ENCODE assay signal across 30 cellular contexts in genomic region chrX:24775891-24776290, GRCh38.
A peak's percentile ranks its signal among the peaks of the same experiment; 100 is the strongest.
DNase-seq lines count a peak whose midpoint lies in the region; ATAC-seq, FAIRE-seq and TF ChIP-seq lines count a peak whose summit lies in the region.
"Had no signal": no experiment of that assay in that cellular context is flagged by ENCODE, and none has a peak within 500 bp of the region (broad histone marks: within the 10 kb centered on the region; RNA-seq: fewer than 3 reads in every experiment).

No MANE protein-coding gene starts in this region.

- H3K79me2 ChIP-seq in SU-DHL-6 (ENCODE audit: insufficient read depth, low read length), result peaks cover 4% of the 10 kb centered on the region; the same call in 1 of the 2 replicates

- H3K36me3 ChIP-seq in SU-DHL-6 (ENCODE audit: low read length) (peaks cover 2% of the 10 kb centered on the region), pancreas (no peaks in the 10 kb centered on the region)

- no peak overlapping the region for H2AFZ ChIP-seq in SU-DHL-6 (ENCODE audit: low read depth, low read length, severe bottlenecking)
- H2AFZ ChIP-seq: GM23248 had no signal

- peaks cover 0 to 4% (median 4%) of the 10 kb centered on the region in 3 donors for H3K4me1 ChIP-seq in pancreas

- no peaks in the 10 kb centered on the region for H3K9me3 Mint-ChIP-seq in activated CD4-positive, alpha-beta T cell treated with anti-CD3 and anti-CD28 coated beads for 36 hours (ENCODE audit: low read depth)
- no peaks in the 10 kb centered on the region for H3K9me3 Mint-ChIP-seq in activated T-helper 2 cell treated with anti-CD3 and anti-CD28 coated beads, Interferon-gamma antibody, Interleukin-2, Interleukin-4, amounts not matched to agents 10 μg/mL and 5 μg/mL and 100 μg/mL, durations not matched to agents 14 hours and 24 hours and 36 hours
- H3K9me3 Mint-ChIP-seq: CD4-positive, alpha-beta memory T cell; H9 had no signal

- no peak overlapping the region for H3K4me3 Mint-ChIP-seq in activated CD4-positive, alpha-beta T cell treated with anti-CD3 and anti-CD28 coated beads for 36 hours
- H3K4me3 Mint-ChIP-seq in activated T-helper 2 cell treated with anti-CD3 and anti-CD28 coated beads, Interferon-gamma antibody, Interleukin-2, Interleukin-4, amounts not matched to agents 10 μg/mL and 5 μg/mL and 100 μg/mL, durations not matched to agents 14 hours and 24 hours and 36 hours (ENCODE audit: low read depth), result no peak overlapping the region
- H3K4me3 Mint-ChIP-seq: CD4-positive, alpha-beta memory T cell; H9 had no signal

- POLR2A ChIA-PET in activated CD4-positive, alpha-beta T cell treated with anti-CD3 and anti-CD28 coated beads for 36 hours (lab: Charles Lee), result no interaction called here

- H3K9ac ChIP-seq in SU-DHL-6 (ENCODE audit: low read length), result no peak overlapping the region
- H3K9ac ChIP-seq: GM23248, SK-N-SH had no signal

- FAIRE-seq in HTR-8/SVneo (lab: Jason Lieb, UNC) (peak; percentile 70), pancreas (lab: Jason Lieb, UNC) (no peak)
- FAIRE-seq: A204.1, RCC 7860 had no signal

- H3K9me2 ChIP-seq in SU-DHL-6 (replicated peaks; ENCODE audit: insufficient read depth, low read length), result no peaks in the 10 kb centered on the region
- H3K9me2 ChIP-seq: SK-N-SH had no signal

- H3K9me3 ChIP-seq in SU-DHL-6 (ENCODE audit: insufficient read depth, low read length) (no peaks in the 10 kb centered on the region), pancreas (no peaks in the 10 kb centered on the region)
- H3K9me3 ChIP-seq: SK-N-SH had no signal

- no peak for TF ChIP-seq CTCF in SU-DHL-6 (IDR thresholded peaks at IDR 0.05; ENCODE audit: insufficient read depth, low read length, poor library complexity, severe bottlenecking)
- no peak for TF ChIP-seq CTCF in pancreas (IDR thresholded peaks at IDR 0.05)

- no peaks in the 10 kb centered on the region for H3K27me3 Mint-ChIP-seq in activated CD4-positive, alpha-beta T cell treated with anti-CD3 and anti-CD28 coated beads for 36 hours
- H3K27me3 Mint-ChIP-seq in activated T-helper 2 cell treated with anti-CD3 and anti-CD28 coated beads, Interferon-gamma antibody, Interleukin-2, Interleukin-4, amounts not matched to agents 10 μg/mL and 5 μg/mL and 100 μg/mL, durations not matched to agents 14 hours and 24 hours and 36 hours (ENCODE audit: low read depth), result no peaks in the 10 kb centered on the region
- H3K27me3 Mint-ChIP-seq: CD4-positive, alpha-beta memory T cell had no signal

- H3K4me3 ChIP-seq in SU-DHL-6 (ENCODE audit: insufficient read depth, low read length, poor library complexity, severe bottlenecking) (no peak overlapping the region), pancreas (no peak overlapping the region)
- H3K4me3 ChIP-seq: GM12878, GM23248 had no signal

- intact Hi-C loops in left colon (cut with DNase I, micrococcal nuclease) (no loop called here), pancreas (cut with DNase I) (no loop called here), cardiac septum (cut with DNase I) (no loop called here)
- intact Hi-C loops in activated CD4-positive, alpha-beta T cell treated with anti-CD3 and anti-CD28 coated beads for 36 hours (cut with DNase I, micrococcal nuclease), result no loop called here
- intact Hi-C loops in activated T-helper 2 cell treated with anti-CD3 and anti-CD28 coated beads, Interferon-gamma antibody, Interleukin-2, Interleukin-4, amounts not matched to agents 10 μg/mL and 5 μg/mL and 100 μg/mL, durations not matched to agents 14 hours and 24 hours and 36 hours (cut with micrococcal nuclease), result no loop called here

- DNase-seq in HTR-8/SVneo (ENCODE audit: insufficient read length, low spot score), result no peak
- no peak for DNase-seq in left colon
- DNase-seq in pancreas, result no peak
- no peak for DNase-seq in activated CD4-positive, alpha-beta T cell treated with anti-CD3 and anti-CD28 coated beads for 36 hours
- DNase-seq in cardiac septum (ENCODE audit: low spot score), result no peak
- DNase-seq in activated naive CD4-positive, alpha-beta T cell (lab: John Stamatoyannopoulos, UW), result no peak
- DNase-seq in activated T-helper 2 cell treated with anti-CD3 and anti-CD28 coated beads, Interferon-gamma antibody, Interleukin-2, Interleukin-4, amounts not matched to agents 10 μg/mL and 5 μg/mL and 100 μg/mL, durations not matched to agents 14 hours and 24 hours and 36 hours (ENCODE audit: low spot score), result no peak
- DNase-seq: AML-193; C1 segment of cervical spinal cord; CD4-positive, alpha-beta memory T cell; COR-L47; DMS53; EL; GDM1; GM23248; H9; NCI-H1092; NCI-H1436; NCI-H187; NCI-H2081 treated with DMSO at 0.1 percent for 48 hours; NCI-H2171; NCI-H226; NCI-H510A; NCI-H69; SIG-M5; SK-N-SH had no signal

- peak overlapping the region; percentile 91 for H3K4me2 ChIP-seq in SU-DHL-6 (ENCODE audit: low read depth, low read length, poor library complexity, severe bottlenecking)
- H3K4me2 ChIP-seq: SK-N-SH had no signal

- peak overlapping the region; percentile 95 for H3K27ac ChIP-seq in SU-DHL-6 (ENCODE audit: low read depth, low read length)
- no peak overlapping the region for H3K27ac ChIP-seq in pancreas
- H3K27ac ChIP-seq: GM23248 had no signal

- CTCF ChIA-PET in activated CD4-positive, alpha-beta T cell treated with anti-CD3 and anti-CD28 coated beads for 36 hours (lab: Charles Lee), result interaction anchor here (1.3 kb wide), 1 partner anchor 23 kb away, joined by 3 read pairs; no protein-coding TSS in a partner anchor

- H3K36me3 Mint-ChIP-seq in activated CD4-positive, alpha-beta T cell treated with anti-CD3 and anti-CD28 coated beads for 36 hours (ENCODE audit: low read depth), result peaks cover 29% of the 10 kb centered on the region
- H3K36me3 Mint-ChIP-seq in activated T-helper 2 cell treated with anti-CD3 and anti-CD28 coated beads, Interferon-gamma antibody, Interleukin-2, Interleukin-4, amounts not matched to agents 10 μg/mL and 5 μg/mL and 100 μg/mL, durations not matched to agents 14 hours and 24 hours and 36 hours (ENCODE audit: low read depth), result peaks cover 17% of the 10 kb centered on the region

- H4K20me1 ChIP-seq in SU-DHL-6 (ENCODE audit: low read depth, low read length), result no peaks in the 10 kb centered on the region

- ATAC-seq in left colon (peak; percentile 33), pancreas (peak in 3 of 4 donors; percentile 37 to 57 (median 40))
- no peak for ATAC-seq in activated CD4-positive, alpha-beta T cell treated with anti-CD3 and anti-CD28 coated beads for 36 hours
- ATAC-seq: GM12878 had no signal

- H3F3A ChIP-seq in SU-DHL-6 (ENCODE audit: insufficient read depth), result peaks cover 27% of the 10 kb centered on the region

- 35 to 40% methylated on average over 2 of the region's 2 CpGs for WGBS in pancreas, 2 donors

- H3K27me3 ChIP-seq in SU-DHL-6 (ENCODE audit: low read length), result no peaks in the 10 kb centered on the region
- H3K27me3 ChIP-seq in pancreas, result peaks cover 0 to 5% (median 0%) of the 10 kb centered on the region in 4 donors

- no peak overlapping the region for H3K27ac Mint-ChIP-seq in activated CD4-positive, alpha-beta T cell treated with anti-CD3 and anti-CD28 coated beads for 36 hours
- H3K27ac Mint-ChIP-seq in activated T-helper 2 cell treated with anti-CD3 and anti-CD28 coated beads, Interferon-gamma antibody, Interleukin-2, Interleukin-4, amounts not matched to agents 10 μg/mL and 5 μg/mL and 100 μg/mL, durations not matched to agents 14 hours and 24 hours and 36 hours, result no peak overlapping the region
- H3K27ac Mint-ChIP-seq: CD4-positive, alpha-beta memory T cell had no signal

- H3K4me1 Mint-ChIP-seq in activated CD4-positive, alpha-beta T cell treated with anti-CD3 and anti-CD28 coated beads for 36 hours, result no peaks in the 10 kb centered on the region
- H3K4me1 Mint-ChIP-seq in activated T-helper 2 cell treated with anti-CD3 and anti-CD28 coated beads, Interferon-gamma antibody, Interleukin-2, Interleukin-4, amounts not matched to agents 10 μg/mL and 5 μg/mL and 100 μg/mL, durations not matched to agents 14 hours and 24 hours and 36 hours (ENCODE audit: low read depth), result peaks cover 17% of the 10 kb centered on the region
- H3K4me1 Mint-ChIP-seq: CD4-positive, alpha-beta memory T cell; H9 had no signal
